19 cellular contexts compared by ENCODE assay signal in genomic region chr1:237638555-237638954, GRCh38.
DNase-seq lines count a peak whose midpoint lies in the region; ATAC-seq, FAIRE-seq and TF ChIP-seq lines count a peak whose summit lies in the region.
"Had no signal": no experiment of that assay in that cellular context is flagged by ENCODE, and none has a peak within 500 bp of the region (broad histone marks: within the 10 kb centered on the region; RNA-seq: fewer than 3 reads in every experiment).

No MANE protein-coding gene starts in this region.

- no peak for ATAC-seq in GM19023 (IDR thresholded peaks at IDR 0.05; ENCODE audit: unreplicated experiment)
- ATAC-seq: A549; CD8-positive, alpha-beta T cell had no signal

- CTCF ChIA-PET in HEK293 (lab: Yijun Ruan, JAX): no interaction called here

- DNase-seq in stimulated activated CD4-positive, alpha-beta T cell treated with anti-CD3 and anti-CD28 coated beads, Interleukin-2, amount 100 ng/mL, for 48 hours: no peak
- DNase-seq in activated CD4-positive, alpha-beta T cell treated with anti-CD3 and anti-CD28 coated beads, Interleukin-2, amount 50 U/mL, for 4 hours: no peak
- DNase-seq: 8988T; AML-193; Caco-2; Calu3; CD4-positive, alpha-beta T cell; CD8-positive, alpha-beta T cell; DMS79 treated with DMSO at 0.1 percent for 48 hours; GF-D8 had no signal

- H3K9me3 ChIP-seq in HEK293 (ENCODE audit: control insufficient read depth, insufficient read depth, low read depth, low read length): no peaks in the 10 kb centered on the region
- H3K9me3 ChIP-seq: A549, Caco-2 had no signal

- H3K27ac ChIP-seq in HEK293 (ENCODE audit: extremely low read depth, low read depth, low read length): no peak overlapping the region
- H3K27ac ChIP-seq: A549; BLaER1 treated with 17β-estradiol and CSF1 and Interleukin-3, amounts not matched to agents 10 nM and 100 nM; C4-2B had no signal

- H3K4me3 ChIP-seq in HEK293 (ENCODE audit: low read depth, low read length): no peak overlapping the region
- H3K4me3 ChIP-seq: A549; BLaER1 treated with 17β-estradiol and CSF1 and Interleukin-3, amounts not matched to agents 10 nM and 100 nM had no signal

- FAIRE-seq in A204.1 (lab: Jason Lieb, UNC) (peak; percentile 21), TTC549 (lab: Jason Lieb, UNC) (peak; percentile 73)
- FAIRE-seq: A549, G401.6, GM12891 had no signal

- POLR2A ChIA-PET in HEK293 (lab: Yijun Ruan, JAX): no interaction called here

- no peaks in the 10 kb centered on the region for H3K4me1 ChIP-seq in HEK293 (ENCODE audit: control insufficient read depth, insufficient read depth, low read length)
- H3K4me1 ChIP-seq: A549, Caco-2 had no signal

- TF ChIP-seq CTCF in HEK293 (tag by site-specific recombination; IDR thresholded peaks at IDR 0.05): no peak

- no peaks in the 10 kb centered on the region for H3K36me3 ChIP-seq in HEK293 (ENCODE audit: control insufficient read depth in 2 of 2, insufficient read depth in 1 of 2, low read length in 2 of 2)
- H3K36me3 ChIP-seq: BLaER1 treated with 17β-estradiol and CSF1 and Interleukin-3, amounts not matched to agents 10 nM and 100 nM had no signal

TF ChIP-seq in HEK293, 187 proteins besides CTCF, POLR2A, EP300 and RAD21:
- TF ChIP-seq ZNF324 (tag by site-specific recombination; IDR thresholded peaks at IDR 0.05) (no peak), ATF2 (tag by site-specific recombination; IDR thresholded peaks at IDR 0.05; ENCODE audit: low read depth) (peak; percentile 78)
